Comparison of ENCODE assay signal across 8 cellular contexts in genomic region chr14:100239840-100240724, GRCh38. TPM values are rescaled to one million over a fixed set of nuclear protein-coding genes. Genes with fewer than 3 reads are reported as not detected.
A peak's percentile ranks its signal among the peaks of the same experiment; 100 is the strongest.
DNase-seq lines count a peak whose midpoint lies in the region; ATAC-seq lines count a peak whose summit lies in the region.

No MANE protein-coding gene starts in this region.

- peak overlapping the region in 1 of 2 experiments; percentile 100 for H3K23ac ChIP-seq in mesenchymal stem cell (ENCODE audit: low read length in 2 of 2)

- H3K27me3 ChIP-seq in BLaER1 treated with 17β-estradiol and CSF1 and Interleukin-3, amounts not matched to agents 10 nM and 100 nM = no peaks in the 10 kb centered on the region
- no peaks in the 10 kb centered on the region for H3K27me3 ChIP-seq in effector memory CD4-positive, alpha-beta T cell (replicated peaks; ENCODE audit: control insufficient read depth, insufficient read depth, low read length, poor library complexity, severe bottlenecking)
- H3K27me3 ChIP-seq in mesenchymal stem cell (ENCODE audit: control insufficient read depth in 1 of 2, insufficient read depth in 1 of 2, low read length in 2 of 2) = no peaks in the 10 kb centered on the region

- H3K4ac ChIP-seq in mesenchymal stem cell (ENCODE audit: low read depth in 1 of 2, low read length in 2 of 2) = peak overlapping the region; percentile 95 to 100

- no peak overlapping the region for H2AFZ ChIP-seq in mesenchymal stem cell (ENCODE audit: low read depth, low read length)

- peak overlapping the region; percentile 97 for H2BK120ac ChIP-seq in mesenchymal stem cell (ENCODE audit: low read depth, low read length)

- H3K36me3 ChIP-seq in BLaER1 treated with 17β-estradiol and CSF1 and Interleukin-3, amounts not matched to agents 10 nM and 100 nM = peaks cover 0 to 46% (median 26%) of the 10 kb centered on the region in 11 experiments; a peak in 16 of 22 replicates
- H3K36me3 ChIP-seq in effector memory CD4-positive, alpha-beta T cell (ENCODE audit: control insufficient read depth, insufficient read depth, low read length) = no peaks in the 10 kb centered on the region
- H3K36me3 ChIP-seq in mesenchymal stem cell (ENCODE audit: control insufficient read depth in 1 of 2, insufficient read depth in 2 of 2, low read depth in 1 of 2, low read length in 2 of 2) = peaks cover 0 to 8% of the 10 kb centered on the region in 2 experiments

- no peaks in the 10 kb centered on the region for H3K9me3 ChIP-seq in BLaER1 treated with 17β-estradiol and CSF1 and Interleukin-3, amounts not matched to agents 10 nM and 100 nM (replicated peaks in 1 of 11)
- H3K9me3 ChIP-seq in effector memory CD4-positive, alpha-beta T cell (ENCODE audit: control insufficient read depth, low read length) = no peaks in the 10 kb centered on the region
- no peaks in the 10 kb centered on the region for H3K9me3 ChIP-seq in mesenchymal stem cell (ENCODE audit: control insufficient read depth, low read length)

- H2BK5ac ChIP-seq in mesenchymal stem cell (ENCODE audit: low read depth, low read length, poor library complexity, severe bottlenecking) = peak overlapping the region; percentile 73

- no peak overlapping the region for H2BK12ac ChIP-seq in mesenchymal stem cell (ENCODE audit: low read length in 2 of 2)

- H4K20me1 ChIP-seq in BLaER1 treated with 17β-estradiol and CSF1 and Interleukin-3, amounts not matched to agents 10 nM and 100 nM = peaks cover 74 to 88% (median 77%) of the 10 kb centered on the region in 11 experiments

- H2BK15ac ChIP-seq in mesenchymal stem cell (ENCODE audit: low read depth, poor library complexity, severe bottlenecking) = peak overlapping the region; percentile 82

- H3K18ac ChIP-seq in mesenchymal stem cell (ENCODE audit: low read depth in 1 of 2, low read length in 2 of 2) = peak overlapping the region; percentile 96 to 99

- H3K4me2 ChIP-seq in BLaER1 treated with 17β-estradiol and CSF1 and Interleukin-3, amounts not matched to agents 10 nM and 100 nM = peak overlapping the region; percentile 78 to 95 (median 87)
- peak overlapping the region; percentile 20 for H3K4me2 ChIP-seq in mesenchymal stem cell (ENCODE audit: low read length, poor library complexity, severe bottlenecking)

- H3K9ac ChIP-seq in BLaER1 treated with 17β-estradiol and CSF1 and Interleukin-3, amounts not matched to agents 10 nM and 100 nM = peak overlapping the region; percentile 96 to 99 (median 98)
- peak overlapping the region; percentile 97 for H3K9ac ChIP-seq in mesenchymal stem cell (ENCODE audit: low read length)

- peak overlapping the region; percentile 70 for H4K8ac ChIP-seq in mesenchymal stem cell (ENCODE audit: low read length)

- no peak overlapping the region for H3K14ac ChIP-seq in mesenchymal stem cell (ENCODE audit: low read length in 2 of 2)

- peak overlapping the region; percentile 99 for H4K91ac ChIP-seq in mesenchymal stem cell (ENCODE audit: low read length)

- no peak overlapping the region for H2AK5ac ChIP-seq in mesenchymal stem cell (ENCODE audit: low read length, severe bottlenecking)

- H3K4me3 ChIP-seq in BLaER1 treated with 17β-estradiol and CSF1 and Interleukin-3, amounts not matched to agents 10 nM and 100 nM = peak overlapping the region; percentile 91 to 100 (median 99)
- peak overlapping the region; percentile 98 for H3K4me3 ChIP-seq in effector memory CD4-positive, alpha-beta T cell (ENCODE audit: insufficient read depth, low read depth, low read length, poor library complexity, severe bottlenecking)
- peak overlapping the region; percentile 91 to 100 for H3K4me3 ChIP-seq in mesenchymal stem cell (ENCODE audit: insufficient read depth in 1 of 2, low read depth in 1 of 2, low read length in 2 of 2)

- peak; percentile 32 for ATAC-seq in GM19328 (IDR thresholded peaks at IDR 0.05; ENCODE audit: unreplicated experiment)
- peak; percentile 21 for ATAC-seq in HG03469 (IDR thresholded peaks at IDR 0.05; ENCODE audit: unreplicated experiment)

- peak overlapping the region; percentile 88 to 99 (median 97) for H3K27ac ChIP-seq in BLaER1 treated with 17β-estradiol and CSF1 and Interleukin-3, amounts not matched to agents 10 nM and 100 nM
- peak overlapping the region; percentile 89 for H3K27ac ChIP-seq in effector memory CD4-positive, alpha-beta T cell (ENCODE audit: insufficient read depth, low read length, poor library complexity, severe bottlenecking)
- peak overlapping the region; percentile 79 for H3K27ac ChIP-seq in mesenchymal stem cell (ENCODE audit: low read length, poor library complexity, severe bottlenecking)

- peaks cover 49 to 64% (median 61%) of the 10 kb centered on the region in 10 experiments for H3K4me1 ChIP-seq in BLaER1 treated with 17β-estradiol and CSF1 and Interleukin-3, amounts not matched to agents 10 nM and 100 nM
- peaks cover 29% of the 10 kb centered on the region for H3K4me1 ChIP-seq in effector memory CD4-positive, alpha-beta T cell (ENCODE audit: control insufficient read depth, insufficient read depth, low read length, poor library complexity, severe bottlenecking)
- peaks cover 10% of the 10 kb centered on the region for H3K4me1 ChIP-seq in mesenchymal stem cell (ENCODE audit: control insufficient read depth, insufficient read depth, low read depth, low read length)

- DNase-seq in NCI-H748 (lab: John Stamatoyannopoulos, UW; ENCODE audit: unreplicated experiment) (peak; percentile 91), mesenchymal stem cell (peak; percentile 97)
- DNase-seq in activated CD8-positive, alpha-beta memory T cell treated with anti-CD3 and anti-CD28 coated beads for 24 hours = peak; percentile 93
- DNase-seq in effector memory CD4-positive, alpha-beta T cell = peak; percentile 77 to 80 (median 78)
- peak; percentile 73 for DNase-seq in stimulated activated CD8-positive, alpha-beta memory T cell treated with anti-CD3 and anti-CD28 coated beads, Interleukin-12 subunit alpha, Interleukin-12 subunit beta, amount 100 ng/mL, for 1 hour (ENCODE audit: low read depth)

- H3K79me1 ChIP-seq in mesenchymal stem cell (replicated peaks; ENCODE audit: low read length, poor library complexity, severe bottlenecking) = no peaks in the 10 kb centered on the region

- WGBS in mesenchymal stem cell = under 1% methylated on average over 57 of the region's 121 CpGs

RNA-seq across cellular contexts. Expression of gene YY1, which starts 1.1 kb away (rescaled TPM):
- polyA plus RNA-seq in mesenchymal stem cell (2013, experiment 1 of 2) = 111 TPM
- polyA plus RNA-seq in mesenchymal stem cell (2013, experiment 2 of 2) = 112 TPM

Comparison
In these comparisons a context has a peak if more than half of its experiments do, and no peak if none do; other contexts are left out.
1. Peak in every context shown above with its lines: DNase-seq, ATAC-seq, H3K4me3 ChIP-seq and H3K27ac ChIP-seq.